In genomic region chr2:74906395-74906794, GRCh38 we compare ENCODE assay signal across 34 cellular contexts.
"Had no signal": no experiment of that assay in that cellular context is flagged by ENCODE, and none has a peak within 500 bp of the region (broad histone marks: within the 10 kb centered on the region; RNA-seq: fewer than 3 reads in every experiment).

No MANE protein-coding gene starts in this region.

- H3K36me3 ChIP-seq: MG63 had no signal

- H3K27me3 ChIP-seq: MG63 had no signal

- H3K4me3 ChIP-seq: MG63 had no signal

- DNase-seq: Karpas-422, Kasumi-1, MG63, MM.1S, MV-4-11, NCI-H1048, NCI-H1092, NCI-H1092 treated with DMSO at 0.1 percent for 48 hours, NCI-H1105, NCI-H1105 treated with DMSO at 0.1 percent for 48 hours, NCI-H1417, NCI-H1417 treated with DMSO at 0.1 percent for 48 hours, NCI-H1436, NCI-H1436 treated with DMSO at 0.1 percent for 48 hours, NCI-H146, NCI-H1694, NCI-H1694 treated with DMSO at 0.1 percent for 48 hours, NCI-H187, NCI-H187 treated with DMSO at 0.1 percent for 48 hours, NCI-H1930, NCI-H2029, NCI-H2029 treated with DMSO at 0.1 percent for 48 hours, NCI-H2081, NCI-H2081 treated with DMSO at 0.1 percent for 48 hours, NCI-H2107, NCI-H2171, NCI-H2171 treated with DMSO at 0.1 percent for 48 hours, NCI-H2227 treated with DMSO at 0.1 percent for 48 hours, NCI-H226, NCI-H345, NCI-H446, NCI-H446 treated with DMSO at 0.1 percent for 48 hours, NCI-H510A, NCI-H510A treated with DMSO at 0.1 percent for 48 hours had no signal
